Comparison of ENCODE assay signal across 1 cellular context in the genomic region with DNA sequence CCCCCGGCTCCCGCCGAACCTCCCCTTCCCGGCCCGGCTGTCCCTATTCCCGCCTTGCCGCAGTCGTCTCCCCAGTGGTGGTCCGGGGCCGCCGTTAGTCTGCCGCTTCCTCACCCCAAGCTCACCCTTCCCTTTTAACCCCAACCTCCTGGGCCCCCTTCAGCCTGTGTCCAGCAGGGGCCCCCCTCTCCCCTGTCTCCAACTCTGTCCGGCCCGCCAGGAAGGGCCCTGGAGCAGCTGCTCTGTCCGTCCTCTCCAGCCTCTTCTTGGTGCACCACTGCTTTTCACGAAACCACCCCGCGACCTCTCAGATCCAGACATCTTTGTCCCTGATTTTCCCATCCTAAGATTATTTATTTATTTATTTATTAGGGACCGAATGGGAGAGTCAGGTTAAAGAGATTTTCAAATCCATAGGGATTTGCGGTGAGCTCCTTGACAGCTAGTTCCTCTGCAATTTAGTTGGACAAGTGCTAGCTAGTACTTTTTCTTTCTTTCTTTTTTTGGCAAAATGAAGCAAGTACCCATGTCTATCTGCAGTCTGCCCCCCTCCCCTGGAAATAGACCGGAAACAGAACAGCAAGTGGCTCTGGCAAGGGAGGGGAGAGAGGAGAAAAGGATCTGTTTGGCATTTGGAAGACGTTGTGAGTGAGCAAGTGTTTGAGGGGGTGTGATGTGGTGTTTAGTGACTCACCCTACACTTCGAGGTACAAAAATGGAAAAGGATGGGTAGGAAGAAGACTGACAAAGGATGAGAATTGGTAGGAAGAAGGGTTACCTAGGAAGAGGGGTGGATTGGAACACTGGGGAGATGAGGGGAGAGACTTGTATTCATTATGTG.
TF ChIP-seq lines count a peak whose summit lies in the region.

No MANE protein-coding gene starts in this region.

TF ChIP-seq in GM12878, 131 proteins besides CTCF, POLR2A, EP300 and RAD21 (continued from another document and continues in another):
- TF ChIP-seq, protein P1, sequence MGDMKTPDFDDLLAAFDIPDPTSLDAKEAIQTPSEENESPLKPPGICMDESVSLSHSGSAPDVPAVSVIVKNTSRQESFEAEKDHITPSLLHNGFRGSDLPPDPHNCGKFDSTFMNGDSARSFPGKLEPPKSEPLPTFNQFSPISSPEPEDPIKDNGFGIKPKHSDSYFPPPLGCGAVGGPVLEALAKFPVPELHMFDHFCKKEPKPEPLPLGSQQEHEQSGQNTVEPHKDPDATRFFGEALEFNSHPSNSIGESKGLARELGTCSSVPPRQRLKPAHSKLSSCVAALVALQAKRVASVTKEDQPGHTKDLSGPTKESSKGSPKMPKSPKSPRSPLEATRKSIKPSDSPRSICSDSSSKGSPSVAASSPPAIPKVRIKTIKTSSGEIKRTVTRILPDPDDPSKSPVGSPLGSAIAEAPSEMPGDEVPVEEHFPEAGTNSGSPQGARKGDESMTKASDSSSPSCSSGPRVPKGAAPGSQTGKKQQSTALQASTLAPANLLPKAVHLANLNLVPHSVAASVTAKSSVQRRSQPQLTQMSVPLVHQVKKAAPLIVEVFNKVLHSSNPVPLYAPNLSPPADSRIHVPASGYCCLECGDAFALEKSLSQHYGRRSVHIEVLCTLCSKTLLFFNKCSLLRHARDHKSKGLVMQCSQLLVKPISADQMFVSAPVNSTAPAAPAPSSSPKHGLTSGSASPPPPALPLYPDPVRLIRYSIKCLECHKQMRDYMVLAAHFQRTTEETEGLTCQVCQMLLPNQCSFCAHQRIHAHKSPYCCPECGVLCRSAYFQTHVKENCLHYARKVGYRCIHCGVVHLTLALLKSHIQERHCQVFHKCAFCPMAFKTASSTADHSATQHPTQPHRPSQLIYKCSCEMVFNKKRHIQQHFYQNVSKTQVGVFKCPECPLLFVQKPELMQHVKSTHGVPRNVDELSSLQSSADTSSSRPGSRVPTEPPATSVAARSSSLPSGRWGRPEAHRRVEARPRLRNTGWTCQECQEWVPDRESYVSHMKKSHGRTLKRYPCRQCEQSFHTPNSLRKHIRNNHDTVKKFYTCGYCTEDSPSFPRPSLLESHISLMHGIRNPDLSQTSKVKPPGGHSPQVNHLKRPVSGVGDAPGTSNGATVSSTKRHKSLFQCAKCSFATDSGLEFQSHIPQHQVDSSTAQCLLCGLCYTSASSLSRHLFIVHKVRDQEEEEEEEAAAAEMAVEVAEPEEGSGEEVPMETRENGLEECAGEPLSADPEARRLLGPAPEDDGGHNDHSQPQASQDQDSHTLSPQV (IDR thresholded peaks at IDR 0.05): no peak
- TF ChIP-seq NR2C2 (IDR thresholded peaks at IDR 0.05; ENCODE audit: borderline replicate concordance, control insufficient read depth, insufficient read length, low read depth): no peak
- peak; percentile 19; the same call in 1 of the 2 replicates for TF ChIP-seq ATF7 (IDR thresholded peaks at IDR 0.05; ENCODE audit: low read depth)
- TF ChIP-seq, protein P2, sequence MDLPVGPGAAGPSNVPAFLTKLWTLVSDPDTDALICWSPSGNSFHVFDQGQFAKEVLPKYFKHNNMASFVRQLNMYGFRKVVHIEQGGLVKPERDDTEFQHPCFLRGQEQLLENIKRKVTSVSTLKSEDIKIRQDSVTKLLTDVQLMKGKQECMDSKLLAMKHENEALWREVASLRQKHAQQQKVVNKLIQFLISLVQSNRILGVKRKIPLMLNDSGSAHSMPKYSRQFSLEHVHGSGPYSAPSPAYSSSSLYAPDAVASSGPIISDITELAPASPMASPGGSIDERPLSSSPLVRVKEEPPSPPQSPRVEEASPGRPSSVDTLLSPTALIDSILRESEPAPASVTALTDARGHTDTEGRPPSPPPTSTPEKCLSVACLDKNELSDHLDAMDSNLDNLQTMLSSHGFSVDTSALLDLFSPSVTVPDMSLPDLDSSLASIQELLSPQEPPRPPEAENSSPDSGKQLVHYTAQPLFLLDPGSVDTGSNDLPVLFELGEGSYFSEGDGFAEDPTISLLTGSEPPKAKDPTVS (IDR thresholded peaks at IDR 0.05; ENCODE audit: low read depth, low read length): no peak
- TF ChIP-seq MEF2B (IDR thresholded peaks at IDR 0.05; ENCODE audit: partially characterized antibody, poor library complexity, severe bottlenecking): peak; percentile 58
- TF ChIP-seq NBN (IDR thresholded peaks at IDR 0.05): 0 out of 2 replicates have a peak, but pooled peaks have one; percentile 29
- no peak for TF ChIP-seq TAF1 (IDR thresholded peaks at IDR 0.05; ENCODE audit: borderline replicate concordance, low read depth, low read length)
- no peak for TF ChIP-seq POLR2AphosphoS2 (IDR thresholded peaks at IDR 0.05; ENCODE audit: low read depth, low read length)
- no peak for TF ChIP-seq SMAD1 (IDR thresholded peaks at IDR 0.05; ENCODE audit: low read depth, partially characterized antibody)
- TF ChIP-seq FOS (IDR thresholded peaks at IDR 0.05; ENCODE audit: borderline replicate concordance, extremely low read depth, insufficient read length): no peak
- TF ChIP-seq EZH2 (IDR thresholded peaks at IDR 0.05; ENCODE audit: borderline replicate concordance, control insufficient read depth, low read depth, low read length): no peak
- no peak for TF ChIP-seq ZSCAN29 (IDR thresholded peaks at IDR 0.05)
- no peak; the same call in 1 of the 2 replicates for TF ChIP-seq SIN3A (IDR thresholded peaks at IDR 0.05; ENCODE audit: low read depth, low read length)
- TF ChIP-seq YBX1 (IDR thresholded peaks at IDR 0.05): 0 out of 2 replicates have a peak, but pooled peaks have one; percentile 41
- no peak for TF ChIP-seq SP1 (IDR thresholded peaks at IDR 0.05; ENCODE audit: low read depth, low read length)
- no peak for TF ChIP-seq SREBF2 (IDR thresholded peaks at IDR 0.05; ENCODE audit: low read length)
- TF ChIP-seq MTA2 (IDR thresholded peaks at IDR 0.05; ENCODE audit: low read depth): no peak
- TF ChIP-seq, protein P3, sequence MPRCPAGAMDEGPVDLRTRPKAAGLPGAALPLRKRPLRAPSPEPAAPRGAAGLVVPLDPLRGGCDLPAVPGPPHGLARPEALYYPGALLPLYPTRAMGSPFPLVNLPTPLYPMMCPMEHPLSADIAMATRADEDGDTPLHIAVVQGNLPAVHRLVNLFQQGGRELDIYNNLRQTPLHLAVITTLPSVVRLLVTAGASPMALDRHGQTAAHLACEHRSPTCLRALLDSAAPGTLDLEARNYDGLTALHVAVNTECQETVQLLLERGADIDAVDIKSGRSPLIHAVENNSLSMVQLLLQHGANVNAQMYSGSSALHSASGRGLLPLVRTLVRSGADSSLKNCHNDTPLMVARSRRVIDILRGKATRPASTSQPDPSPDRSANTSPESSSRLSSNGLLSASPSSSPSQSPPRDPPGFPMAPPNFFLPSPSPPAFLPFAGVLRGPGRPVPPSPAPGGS (IDR thresholded peaks at IDR 0.05; ENCODE audit: borderline replicate concordance, insufficient read depth, low read depth, low read length, poor library complexity, severe bottlenecking): no peak
- no peak for TF ChIP-seq DPF2 (IDR thresholded peaks at IDR 0.05)
- TF ChIP-seq RCOR1 (conservative IDR thresholded peaks at IDR 0.05; ENCODE audit: low read depth, low read length): no peak
- TF ChIP-seq, protein P4, sequence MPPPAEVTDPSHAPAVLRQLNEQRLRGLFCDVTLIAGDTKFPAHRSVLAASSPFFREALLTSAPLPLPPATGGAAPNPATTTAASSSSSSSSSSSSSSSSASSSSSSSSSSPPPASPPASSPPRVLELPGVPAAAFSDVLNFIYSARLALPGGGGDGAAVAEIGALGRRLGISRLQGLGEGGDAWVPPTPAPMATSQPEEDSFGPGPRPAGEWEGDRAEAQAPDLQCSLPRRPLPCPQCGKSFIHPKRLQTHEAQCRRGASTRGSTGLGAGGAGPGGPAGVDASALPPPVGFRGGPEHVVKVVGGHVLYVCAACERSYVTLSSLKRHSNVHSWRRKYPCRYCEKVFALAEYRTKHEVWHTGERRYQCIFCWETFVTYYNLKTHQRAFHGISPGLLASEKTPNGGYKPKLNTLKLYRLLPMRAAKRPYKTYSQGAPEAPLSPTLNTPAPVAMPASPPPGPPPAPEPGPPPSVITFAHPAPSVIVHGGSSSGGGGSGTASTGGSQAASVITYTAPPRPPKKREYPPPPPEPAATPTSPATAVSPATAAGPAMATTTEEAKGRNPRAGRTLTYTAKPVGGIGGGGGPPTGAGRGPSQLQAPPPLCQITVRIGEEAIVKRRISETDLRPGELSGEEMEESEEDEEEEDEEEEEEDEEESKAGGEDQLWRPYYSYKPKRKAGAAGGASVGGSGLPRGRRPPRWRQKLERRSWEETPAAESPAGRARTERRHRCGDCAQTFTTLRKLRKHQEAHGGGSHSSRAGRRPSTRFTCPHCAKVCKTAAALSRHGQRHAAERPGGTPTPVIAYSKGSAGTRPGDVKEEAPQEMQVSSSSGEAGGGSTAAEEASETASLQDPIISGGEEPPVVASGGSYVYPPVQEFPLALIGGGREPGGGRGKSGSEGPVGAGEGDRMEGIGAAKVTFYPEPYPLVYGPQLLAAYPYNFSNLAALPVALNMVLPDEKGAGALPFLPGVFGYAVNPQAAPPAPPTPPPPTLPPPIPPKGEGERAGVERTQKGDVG (CRISPR knock-in tag; IDR thresholded peaks at IDR 0.05): no peak
- TF ChIP-seq, protein P5, sequence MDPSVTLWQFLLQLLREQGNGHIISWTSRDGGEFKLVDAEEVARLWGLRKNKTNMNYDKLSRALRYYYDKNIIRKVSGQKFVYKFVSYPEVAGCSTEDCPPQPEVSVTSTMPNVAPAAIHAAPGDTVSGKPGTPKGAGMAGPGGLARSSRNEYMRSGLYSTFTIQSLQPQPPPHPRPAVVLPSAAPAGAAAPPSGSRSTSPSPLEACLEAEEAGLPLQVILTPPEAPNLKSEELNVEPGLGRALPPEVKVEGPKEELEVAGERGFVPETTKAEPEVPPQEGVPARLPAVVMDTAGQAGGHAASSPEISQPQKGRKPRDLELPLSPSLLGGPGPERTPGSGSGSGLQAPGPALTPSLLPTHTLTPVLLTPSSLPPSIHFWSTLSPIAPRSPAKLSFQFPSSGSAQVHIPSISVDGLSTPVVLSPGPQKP (IDR thresholded peaks at IDR 0.05; ENCODE audit: low read depth, low read length): no peak
- TF ChIP-seq GATAD2B (conservative IDR thresholded peaks at IDR 0.05; ENCODE audit: low read depth): no peak; the same call in 1 of the 2 replicates
- TF ChIP-seq CHD1 (IDR thresholded peaks at IDR 0.05; ENCODE audit: low read depth, low read length): no peak
- TF ChIP-seq, protein P6, sequence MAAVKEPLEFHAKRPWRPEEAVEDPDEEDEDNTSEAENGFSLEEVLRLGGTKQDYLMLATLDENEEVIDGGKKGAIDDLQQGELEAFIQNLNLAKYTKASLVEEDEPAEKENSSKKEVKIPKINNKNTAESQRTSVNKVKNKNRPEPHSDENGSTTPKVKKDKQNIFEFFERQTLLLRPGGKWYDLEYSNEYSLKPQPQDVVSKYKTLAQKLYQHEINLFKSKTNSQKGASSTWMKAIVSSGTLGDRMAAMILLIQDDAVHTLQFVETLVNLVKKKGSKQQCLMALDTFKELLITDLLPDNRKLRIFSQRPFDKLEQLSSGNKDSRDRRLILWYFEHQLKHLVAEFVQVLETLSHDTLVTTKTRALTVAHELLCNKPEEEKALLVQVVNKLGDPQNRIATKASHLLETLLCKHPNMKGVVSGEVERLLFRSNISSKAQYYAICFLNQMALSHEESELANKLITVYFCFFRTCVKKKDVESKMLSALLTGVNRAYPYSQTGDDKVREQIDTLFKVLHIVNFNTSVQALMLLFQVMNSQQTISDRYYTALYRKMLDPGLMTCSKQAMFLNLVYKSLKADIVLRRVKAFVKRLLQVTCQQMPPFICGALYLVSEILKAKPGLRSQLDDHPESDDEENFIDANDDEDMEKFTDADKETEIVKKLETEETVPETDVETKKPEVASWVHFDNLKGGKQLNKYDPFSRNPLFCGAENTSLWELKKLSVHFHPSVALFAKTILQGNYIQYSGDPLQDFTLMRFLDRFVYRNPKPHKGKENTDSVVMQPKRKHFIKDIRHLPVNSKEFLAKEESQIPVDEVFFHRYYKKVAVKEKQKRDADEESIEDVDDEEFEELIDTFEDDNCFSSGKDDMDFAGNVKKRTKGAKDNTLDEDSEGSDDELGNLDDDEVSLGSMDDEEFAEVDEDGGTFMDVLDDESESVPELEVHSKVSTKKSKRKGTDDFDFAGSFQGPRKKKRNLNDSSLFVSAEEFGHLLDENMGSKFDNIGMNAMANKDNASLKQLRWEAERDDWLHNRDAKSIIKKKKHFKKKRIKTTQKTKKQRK (IDR thresholded peaks at IDR 0.05; ENCODE audit: low read depth, low read length): no peak
- no peak for TF ChIP-seq ZNF274 (IDR thresholded peaks at IDR 0.05; ENCODE audit: insufficient read depth, insufficient read length)
- TF ChIP-seq BACH1 (IDR thresholded peaks at IDR 0.05; ENCODE audit: borderline replicate concordance): no peak
- no peak for TF ChIP-seq SUPT20H (IDR thresholded peaks at IDR 0.05; ENCODE audit: borderline replicate concordance, control insufficient read depth, low read depth, low read length)
- 0 out of 2 replicates have a peak, but pooled peaks have one; percentile 26 for TF ChIP-seq TBL1XR1 (IDR thresholded peaks at IDR 0.05; ENCODE audit: low read depth, low read length)
- TF ChIP-seq BMI1 (IDR thresholded peaks at IDR 0.05; ENCODE audit: borderline replicate concordance): no peak
- TF ChIP-seq, protein P7, sequence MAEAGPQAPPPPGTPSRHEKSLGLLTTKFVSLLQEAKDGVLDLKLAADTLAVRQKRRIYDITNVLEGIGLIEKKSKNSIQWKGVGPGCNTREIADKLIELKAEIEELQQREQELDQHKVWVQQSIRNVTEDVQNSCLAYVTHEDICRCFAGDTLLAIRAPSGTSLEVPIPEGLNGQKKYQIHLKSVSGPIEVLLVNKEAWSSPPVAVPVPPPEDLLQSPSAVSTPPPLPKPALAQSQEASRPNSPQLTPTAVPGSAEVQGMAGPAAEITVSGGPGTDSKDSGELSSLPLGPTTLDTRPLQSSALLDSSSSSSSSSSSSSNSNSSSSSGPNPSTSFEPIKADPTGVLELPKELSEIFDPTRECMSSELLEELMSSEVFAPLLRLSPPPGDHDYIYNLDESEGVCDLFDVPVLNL (IDR thresholded peaks at IDR 0.05; ENCODE audit: low read depth, low read length): no peak
- TF ChIP-seq PML (IDR thresholded peaks at IDR 0.05; ENCODE audit: low read length): 0 out of 2 replicates have a peak, but pooled peaks have one; percentile 30
- no peak for TF ChIP-seq JUNB (IDR thresholded peaks at IDR 0.05)
- TF ChIP-seq POU2F2 (IDR thresholded peaks at IDR 0.05; ENCODE audit: borderline replicate concordance, low read depth, low read length): no peak
- no peak for TF ChIP-seq CHD4 (IDR thresholded peaks at IDR 0.05)
- TF ChIP-seq HDGF (IDR thresholded peaks at IDR 0.05): peak; percentile 65
- TF ChIP-seq, protein P8, sequence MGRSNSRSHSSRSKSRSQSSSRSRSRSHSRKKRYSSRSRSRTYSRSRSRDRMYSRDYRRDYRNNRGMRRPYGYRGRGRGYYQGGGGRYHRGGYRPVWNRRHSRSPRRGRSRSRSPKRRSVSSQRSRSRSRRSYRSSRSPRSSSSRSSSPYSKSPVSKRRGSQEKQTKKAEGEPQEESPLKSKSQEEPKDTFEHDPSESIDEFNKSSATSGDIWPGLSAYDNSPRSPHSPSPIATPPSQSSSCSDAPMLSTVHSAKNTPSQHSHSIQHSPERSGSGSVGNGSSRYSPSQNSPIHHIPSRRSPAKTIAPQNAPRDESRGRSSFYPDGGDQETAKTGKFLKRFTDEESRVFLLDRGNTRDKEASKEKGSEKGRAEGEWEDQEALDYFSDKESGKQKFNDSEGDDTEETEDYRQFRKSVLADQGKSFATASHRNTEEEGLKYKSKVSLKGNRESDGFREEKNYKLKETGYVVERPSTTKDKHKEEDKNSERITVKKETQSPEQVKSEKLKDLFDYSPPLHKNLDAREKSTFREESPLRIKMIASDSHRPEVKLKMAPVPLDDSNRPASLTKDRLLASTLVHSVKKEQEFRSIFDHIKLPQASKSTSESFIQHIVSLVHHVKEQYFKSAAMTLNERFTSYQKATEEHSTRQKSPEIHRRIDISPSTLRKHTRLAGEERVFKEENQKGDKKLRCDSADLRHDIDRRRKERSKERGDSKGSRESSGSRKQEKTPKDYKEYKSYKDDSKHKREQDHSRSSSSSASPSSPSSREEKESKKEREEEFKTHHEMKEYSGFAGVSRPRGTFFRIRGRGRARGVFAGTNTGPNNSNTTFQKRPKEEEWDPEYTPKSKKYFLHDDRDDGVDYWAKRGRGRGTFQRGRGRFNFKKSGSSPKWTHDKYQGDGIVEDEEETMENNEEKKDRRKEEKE (IDR thresholded peaks at IDR 0.05): no peak
- no peak for TF ChIP-seq IRF4 (IDR thresholded peaks at IDR 0.05; ENCODE audit: low read depth, low read length)
